11 cellular contexts compared by ENCODE assay signal in the genomic region with DNA sequence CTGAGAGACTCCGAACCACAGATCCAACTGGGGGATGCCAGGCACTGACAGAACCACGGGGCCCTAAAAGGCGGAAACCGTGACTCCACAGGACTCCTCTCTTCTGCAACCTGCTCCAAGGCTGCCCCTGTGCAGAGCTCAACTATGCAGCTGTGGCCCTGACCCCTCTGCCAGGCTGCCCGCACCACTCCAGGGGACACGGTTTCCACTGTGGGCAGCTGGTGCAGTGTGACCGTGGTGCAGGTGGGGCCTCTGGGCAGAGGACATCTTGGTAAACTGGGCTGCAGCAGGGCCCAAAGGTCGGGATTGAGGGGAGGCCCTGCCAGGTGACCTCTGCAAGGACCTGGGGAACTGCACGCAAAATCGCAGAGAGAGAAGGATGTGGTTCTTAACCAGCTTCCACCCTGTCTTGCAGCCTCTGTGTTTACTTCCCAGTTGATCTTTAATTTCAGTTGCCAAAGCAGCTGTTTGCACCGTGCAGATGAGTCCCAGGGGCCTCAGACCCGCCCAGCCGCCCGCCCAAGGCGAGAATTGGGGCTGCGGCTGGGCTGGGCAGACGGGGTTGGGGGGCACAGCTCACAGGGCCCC.
DNase-seq lines count a peak whose midpoint lies in the region; ATAC-seq and TF ChIP-seq lines count a peak whose summit lies in the region.
"Had no signal": no experiment of that assay in that cellular context is flagged by ENCODE, and none has a peak within 500 bp of the region (broad histone marks: within the 10 kb centered on the region; RNA-seq: fewer than 3 reads in every experiment).

No MANE protein-coding gene starts in this region.

- peak; percentile 89 for DNase-seq in GF-D8 (lab: John Stamatoyannopoulos, UW)
- DNase-seq in Kasumi-1 (lab: John Stamatoyannopoulos, UW) = peak; percentile 27 to 35
- DNase-seq in chondrocyte (ENCODE audit: low spot score) = peak; percentile 78
- DNase-seq in dermis blood vessel endothelial cell = no peak
- DNase-seq in NCI-H510A (lab: John Stamatoyannopoulos, UW) = no peak
- no peak for DNase-seq in activated T-helper 1 cell treated with anti-CD3 and anti-CD28 coated beads, Interleukin-12 subunit alpha, Interleukin-12 subunit beta, Interleukin-2, Interleukin-4 antibody, amounts not matched to agents 30 ng/mL and 10 ng/mL and 1 ng/mL, durations not matched to agents 14 hours and 24 hours and 36 hours (ENCODE audit: low spot score)
- DNase-seq: CD4-positive, alpha-beta memory T cell; GDM1; substantia nigra had no signal

- no peak overlapping the region for H3K4me3 Mint-ChIP-seq in chondrocyte (ENCODE audit: unreplicated experiment)
- H3K4me3 Mint-ChIP-seq in nephron = peak overlapping the region in 2 of 3 experiments; percentile 21 to 56
- H3K4me3 Mint-ChIP-seq in activated T-helper 1 cell treated with anti-CD3 and anti-CD28 coated beads, Interleukin-12 subunit alpha, Interleukin-12 subunit beta, Interleukin-2, Interleukin-4 antibody, amounts not matched to agents 30 ng/mL and 10 ng/mL and 1 ng/mL, durations not matched to agents 14 hours and 24 hours and 36 hours = no peak overlapping the region
- H3K4me3 Mint-ChIP-seq: CD4-positive, alpha-beta memory T cell had no signal

- no peaks in the 10 kb centered on the region for H3K27me3 Mint-ChIP-seq in chondrocyte (ENCODE audit: low read depth)
- H3K27me3 Mint-ChIP-seq in nephron (ENCODE audit: low read depth) = peaks cover 9% of the 10 kb centered on the region
- peaks cover 2% of the 10 kb centered on the region for H3K27me3 Mint-ChIP-seq in activated T-helper 1 cell treated with anti-CD3 and anti-CD28 coated beads, Interleukin-12 subunit alpha, Interleukin-12 subunit beta, Interleukin-2, Interleukin-4 antibody, amounts not matched to agents 30 ng/mL and 10 ng/mL and 1 ng/mL, durations not matched to agents 14 hours and 24 hours and 36 hours (ENCODE audit: insufficient read depth)

- intact Hi-C loops in activated T-helper 1 cell treated with anti-CD3 and anti-CD28 coated beads, Interleukin-12 subunit alpha, Interleukin-12 subunit beta, Interleukin-2, Interleukin-4 antibody, amounts not matched to agents 30 ng/mL and 10 ng/mL and 1 ng/mL, durations not matched to agents 14 hours and 24 hours and 36 hours (cut with micrococcal nuclease) = no loop called here

- no peak for ATAC-seq in GM19351 (IDR thresholded peaks at IDR 0.05; ENCODE audit: unreplicated experiment)

- H3K36me3 Mint-ChIP-seq in chondrocyte (ENCODE audit: low read depth) (peaks cover 4% of the 10 kb centered on the region), nephron (ENCODE audit: low read depth) (peaks cover 7% of the 10 kb centered on the region)
- peaks cover 4% of the 10 kb centered on the region for H3K36me3 Mint-ChIP-seq in activated T-helper 1 cell treated with anti-CD3 and anti-CD28 coated beads, Interleukin-12 subunit alpha, Interleukin-12 subunit beta, Interleukin-2, Interleukin-4 antibody, amounts not matched to agents 30 ng/mL and 10 ng/mL and 1 ng/mL, durations not matched to agents 14 hours and 24 hours and 36 hours (ENCODE audit: low read depth)

- no peak for TF ChIP-seq CTCF in chondrocyte (IDR thresholded peaks at IDR 0.05)
- TF ChIP-seq CTCF in nephron (IDR thresholded peaks at IDR 0.05; ENCODE audit: unreplicated experiment in 3 of 3) = no peak

- H3K27ac Mint-ChIP-seq in chondrocyte (ENCODE audit: unreplicated experiment) (no peak overlapping the region), nephron (peak overlapping the region; percentile 93 to 98 (median 95))
- no peak overlapping the region for H3K27ac Mint-ChIP-seq in activated T-helper 1 cell treated with anti-CD3 and anti-CD28 coated beads, Interleukin-12 subunit alpha, Interleukin-12 subunit beta, Interleukin-2, Interleukin-4 antibody, amounts not matched to agents 30 ng/mL and 10 ng/mL and 1 ng/mL, durations not matched to agents 14 hours and 24 hours and 36 hours

- H3K9me3 Mint-ChIP-seq in chondrocyte (ENCODE audit: low read depth) = peaks cover 11% of the 10 kb centered on the region
- H3K9me3 Mint-ChIP-seq in nephron = peaks cover 18% of the 10 kb centered on the region
- H3K9me3 Mint-ChIP-seq in activated T-helper 1 cell treated with anti-CD3 and anti-CD28 coated beads, Interleukin-12 subunit alpha, Interleukin-12 subunit beta, Interleukin-2, Interleukin-4 antibody, amounts not matched to agents 30 ng/mL and 10 ng/mL and 1 ng/mL, durations not matched to agents 14 hours and 24 hours and 36 hours = peaks cover 19% of the 10 kb centered on the region

- peaks cover 46% of the 10 kb centered on the region for H3K4me1 Mint-ChIP-seq in chondrocyte (ENCODE audit: low read depth)
- H3K4me1 Mint-ChIP-seq in nephron = peaks cover 54% of the 10 kb centered on the region
- H3K4me1 Mint-ChIP-seq in activated T-helper 1 cell treated with anti-CD3 and anti-CD28 coated beads, Interleukin-12 subunit alpha, Interleukin-12 subunit beta, Interleukin-2, Interleukin-4 antibody, amounts not matched to agents 30 ng/mL and 10 ng/mL and 1 ng/mL, durations not matched to agents 14 hours and 24 hours and 36 hours (ENCODE audit: low read depth) = no peaks in the 10 kb centered on the region
- H3K4me1 Mint-ChIP-seq: CD4-positive, alpha-beta memory T cell had no signal

Comparison
In these comparisons a context has a peak if more than half of its experiments do, and no peak if none do; other contexts are left out.
1. DNase-seq: peak in GF-D8 (single experiment), Kasumi-1 (2 of 2) and chondrocyte (single experiment); none in dermis blood vessel endothelial cell (single experiment), NCI-H510A (single experiment) and activated T-helper 1 cell treated with anti-CD3 and anti-CD28 coated beads, Interleukin-12 subunit alpha, Interleukin-12 subunit beta, Interleukin-2, Interleukin-4 antibody, amounts not matched to agents 30 ng/mL and 10 ng/mL and 1 ng/mL, durations not matched to agents 14 hours and 24 hours and 36 hours (single experiment).
2. H3K27ac Mint-ChIP-seq: peak in nephron (3 of 3); none in chondrocyte (single experiment) and activated T-helper 1 cell treated with anti-CD3 and anti-CD28 coated beads, Interleukin-12 subunit alpha, Interleukin-12 subunit beta, Interleukin-2, Interleukin-4 antibody, amounts not matched to agents 30 ng/mL and 10 ng/mL and 1 ng/mL, durations not matched to agents 14 hours and 24 hours and 36 hours (single experiment).
3. H3K4me3 Mint-ChIP-seq: peak in nephron (2 of 3); none in chondrocyte (single experiment) and activated T-helper 1 cell treated with anti-CD3 and anti-CD28 coated beads, Interleukin-12 subunit alpha, Interleukin-12 subunit beta, Interleukin-2, Interleukin-4 antibody, amounts not matched to agents 30 ng/mL and 10 ng/mL and 1 ng/mL, durations not matched to agents 14 hours and 24 hours and 36 hours (single experiment).